9 cellular contexts compared by ENCODE assay signal in the genomic region with DNA sequence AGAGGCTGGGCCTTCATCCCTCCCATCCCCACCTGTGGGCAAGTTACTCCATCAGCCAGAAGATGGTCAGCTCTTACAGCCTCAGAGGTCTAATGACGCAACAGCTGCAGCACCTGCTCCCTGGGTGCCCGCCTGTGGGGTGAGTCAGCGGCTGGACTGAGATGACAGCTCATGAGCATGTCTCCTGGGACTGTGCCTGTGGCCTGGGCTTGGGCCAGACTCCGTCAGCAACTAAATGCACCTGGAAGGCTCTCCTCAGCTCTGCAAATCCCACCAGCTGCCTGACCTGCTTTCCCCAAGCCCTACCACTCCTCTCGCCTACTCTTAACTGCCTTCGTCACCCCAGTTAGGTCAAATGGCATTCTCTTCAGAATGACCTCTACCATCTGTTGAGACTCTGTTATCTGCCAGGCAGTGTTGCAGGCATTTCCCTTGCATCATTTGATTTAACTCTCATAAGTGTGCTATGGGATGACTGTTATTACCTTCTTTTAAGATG. TPM values are rescaled to one million over a fixed set of nuclear protein-coding genes. Genes with fewer than 3 reads are reported as not detected.
A peak's percentile ranks its signal among the peaks of the same experiment; 100 is the strongest.
DNase-seq lines count a peak whose midpoint lies in the region; ATAC-seq and TF ChIP-seq lines count a peak whose summit lies in the region.
"Had no signal": no experiment of that assay in that cellular context is flagged by ENCODE, and none has a peak within 500 bp of the region (broad histone marks: within the 10 kb centered on the region; RNA-seq: fewer than 3 reads in every experiment).

No MANE protein-coding gene starts in this region.

- TF ChIP-seq CTCF in right atrium auricular region (IDR thresholded peaks at IDR 0.05) (no peak), WTC11 (IDR thresholded peaks at IDR 0.05) (no peak), osteocyte (IDR thresholded peaks at IDR 0.05) (no peak), WERI-Rb-1 (IDR thresholded peaks at IDR 0.05; ENCODE audit: low read depth, low read length) (no peak)

- no peak overlapping the region for H3K4me3 ChIP-seq in right atrium auricular region
- no peak overlapping the region for H3K4me3 ChIP-seq in WERI-Rb-1 (ENCODE audit: low read depth, low read length)

- peaks cover 0 to 7% of the 10 kb centered on the region in 2 donors for H3K4me1 ChIP-seq in right atrium auricular region

- no peaks in the 10 kb centered on the region for H3K9me3 ChIP-seq in right atrium auricular region
- no peaks in the 10 kb centered on the region for H3K9me3 ChIP-seq in WERI-Rb-1 (ENCODE audit: severe bottlenecking)

- H3K4me3 Mint-ChIP-seq in WTC11, result no peak overlapping the region
- no peak overlapping the region for H3K4me3 Mint-ChIP-seq in osteocyte (ENCODE audit: unreplicated experiment)
- H3K4me3 Mint-ChIP-seq in immature natural killer cell, result no peak overlapping the region
- H3K4me3 Mint-ChIP-seq: neural crest cell had no signal

- H3K27me3 ChIP-seq in right atrium auricular region (no peaks in the 10 kb centered on the region), WERI-Rb-1 (ENCODE audit: insufficient read depth, low read depth, severe bottlenecking) (no peaks in the 10 kb centered on the region)

- intact Hi-C loops in Right ventricle myocardium superior (cut with DNase I), result no loop called here

- ATAC-seq in Right ventricle myocardium superior (ENCODE audit: poor library complexity) (peak; percentile 28), WTC11 (no peak)

- no peaks in the 10 kb centered on the region for H3K4me1 Mint-ChIP-seq in WTC11
- H3K4me1 Mint-ChIP-seq in osteocyte (ENCODE audit: unreplicated experiment), result peaks cover 19% of the 10 kb centered on the region
- H3K4me1 Mint-ChIP-seq in immature natural killer cell, result no peaks in the 10 kb centered on the region

- H3K27me3 Mint-ChIP-seq in WTC11 (ENCODE audit: low read depth) (no peaks in the 10 kb centered on the region; the same call in 1 of the 2 replicates), osteocyte (ENCODE audit: unreplicated experiment) (no peaks in the 10 kb centered on the region), immature natural killer cell (ENCODE audit: low read depth in 3 of 3) (peaks cover 3 to 6% (median 3%) of the 10 kb centered on the region in 3 donors)

- POLR2A ChIA-PET in WTC11 (lab: Charles Lee), result no interaction called here

- H3K9me3 Mint-ChIP-seq in WTC11 (no peaks in the 10 kb centered on the region), osteocyte (ENCODE audit: unreplicated experiment) (peaks cover 9% of the 10 kb centered on the region), immature natural killer cell (peaks cover 0 to 1% (median 0%) of the 10 kb centered on the region in 6 donors)
- H3K9me3 Mint-ChIP-seq: neural crest cell had no signal

- DNase-seq in Right ventricle myocardium superior, result no peak
- no peak for DNase-seq in right atrium auricular region (ENCODE audit: low spot score)
- peak; percentile 93 for DNase-seq in HPDE6-E6E7 (ENCODE audit: extremely low spot score)
- DNase-seq in WTC11 (ENCODE audit: low spot score), result no peak
- peak; percentile 84 for DNase-seq in osteocyte (ENCODE audit: extremely low spot score, unreplicated experiment)
- no peak for DNase-seq in immature natural killer cell
- no peak for DNase-seq in WERI-Rb-1
- DNase-seq in NCI-H2227 (lab: John Stamatoyannopoulos, UW; ENCODE audit: unreplicated experiment), result no peak

- CTCF ChIA-PET in WTC11 (lab: Charles Lee), result no interaction called here

- H3K27ac Mint-ChIP-seq in WTC11, result no peak overlapping the region
- H3K27ac Mint-ChIP-seq in osteocyte (ENCODE audit: unreplicated experiment), result no peak overlapping the region
- no peak overlapping the region for H3K27ac Mint-ChIP-seq in immature natural killer cell

- no peaks in the 10 kb centered on the region for H3K36me3 ChIP-seq in right atrium auricular region
- no peaks in the 10 kb centered on the region for H3K36me3 ChIP-seq in WERI-Rb-1

- no peaks in the 10 kb centered on the region for H3K36me3 Mint-ChIP-seq in WTC11
- H3K36me3 Mint-ChIP-seq in osteocyte (ENCODE audit: unreplicated experiment), result no peaks in the 10 kb centered on the region
- H3K36me3 Mint-ChIP-seq in immature natural killer cell, result no peaks in the 10 kb centered on the region

- H3K27ac ChIP-seq in right atrium auricular region (no peak overlapping the region), WERI-Rb-1 (no peak overlapping the region)

TF ChIP-seq in WTC11, 78 proteins besides CTCF, POLR2A, EP300 and RAD21:
- peak; percentile 94 for TF ChIP-seq GABPB1 (CRISPR knock-in tag; IDR thresholded peaks at IDR 0.05)
- TF ChIP-seq TEAD1 (CRISPR knock-in tag; IDR thresholded peaks at IDR 0.05), result no peak
- no peak for TF ChIP-seq ZNF138 (CRISPR knock-in tag; conservative IDR thresholded peaks at IDR 0.05)

RNA-seq across cellular contexts. Expression of a gene that starts 47.7 kb away (rescaled TPM):
- 37.2 TPM for total RNA-seq in Right ventricle myocardium superior
- 10 to 100 TPM; 31.4 to 37.2 TPM for total RNA-seq in right atrium auricular region
- total RNA-seq in WTC11 (2021), result 45.0 to 56.4 TPM (median 48.3 TPM) in 3 replicates
- 18.2 and 18.8 TPM in 2 replicates for total RNA-seq in osteocyte
- 1 to 10 TPM; 3.2 to 7.3 (median 4.2) TPM for polyA plus RNA-seq in immature natural killer cell

Comparison
In these comparisons a context has a peak if more than half of its experiments do, and no peak if none do; other contexts are left out.
1. DNase-seq: peak in HPDE6-E6E7 (single experiment) and osteocyte (single experiment); none in Right ventricle myocardium superior (single experiment), right atrium auricular region (single experiment), WTC11 (single experiment), immature natural killer cell (0 of 3), WERI-Rb-1 (single experiment) and NCI-H2227 (single experiment).